ENCODE assay signal across 26 cellular contexts in genomic region chr7:107203607-107204006, GRCh38.
"Had no signal": no experiment of that assay in that cellular context is flagged by ENCODE, and none has a peak within 500 bp of the region (broad histone marks: within the 10 kb centered on the region; RNA-seq: fewer than 3 reads in every experiment).

No MANE protein-coding gene starts in this region.

- H3K27ac Mint-ChIP-seq: activated CD4-positive, alpha-beta T cell treated with anti-CD3 and anti-CD28 coated beads for 36 hours; activated CD8-positive, alpha-beta T cell treated with anti-CD3 and anti-CD28 coated beads, Interleukin-2, amount 10 ng/mL, durations not matched to agents 7 days and 5 days; activated naive CD4-positive, alpha-beta T cell treated with anti-CD3 and anti-CD28 coated beads, Interleukin-2, amount 50 U/mL, for 24 hours; T-cell had no signal

- H3K27me3 Mint-ChIP-seq: activated CD4-positive, alpha-beta T cell treated with anti-CD3 and anti-CD28 coated beads for 36 hours; activated naive CD4-positive, alpha-beta T cell treated with anti-CD3 and anti-CD28 coated beads, Interleukin-2, amount 50 U/mL, for 24 hours; T-cell had no signal

- H3K4me3 Mint-ChIP-seq: activated CD4-positive, alpha-beta T cell treated with anti-CD3 and anti-CD28 coated beads for 36 hours; activated CD8-positive, alpha-beta T cell treated with anti-CD3 and anti-CD28 coated beads, Interleukin-2, amount 10 ng/mL, durations not matched to agents 7 days and 5 days; activated naive CD4-positive, alpha-beta T cell treated with anti-CD3 and anti-CD28 coated beads, Interleukin-2, amount 50 U/mL, for 24 hours; activated T-cell treated with anti-CD3 and anti-CD28 coated beads, Interleukin-2, amount 50 U/mL, for 4 hours; T-cell had no signal

- H3K27ac ChIP-seq: SK-N-MC, VCaP had no signal

- DNase-seq: activated CD4-positive, alpha-beta T cell treated with anti-CD3 and anti-CD28 coated beads for 36 hours; activated CD4-positive, alpha-beta T cell treated with anti-CD3 and anti-CD28 coated beads, Interleukin-2, amount 50 U/mL, for 1 hour; activated CD8-positive, alpha-beta memory T cell treated with anti-CD3 and anti-CD28 coated beads, Interleukin-2, amount 50 U/mL, for 48 hours; activated CD8-positive, alpha-beta T cell treated with anti-CD3 and anti-CD28 coated beads, Interleukin-2, amount 10 ng/mL, durations not matched to agents 7 days and 5 days; activated T-cell treated with anti-CD3 and anti-CD28 coated beads, Interleukin-2, amount 50 U/mL, for 4 hours; anterior cingulate cortex; caudate nucleus; IMR-90; KG1; NCI-H1092; NCI-H1417; NCI-H1694; NCI-H2029; NCI-H2107; NCI-H2171 treated with DMSO at 0.1 percent for 48 hours; NCI-H226; NCI-H526 treated with DMSO at 0.1 percent for 48 hours; NCI-H82; RPMI8226; T-cell had no signal

- H3K9me3 ChIP-seq: breast epithelium had no signal

- ATAC-seq: activated CD4-positive, alpha-beta T cell treated with anti-CD3 and anti-CD28 coated beads for 36 hours; activated CD8-positive, alpha-beta T cell treated with anti-CD3 and anti-CD28 coated beads, Interleukin-2, amount 10 ng/mL, durations not matched to agents 7 days and 5 days; activated T-cell treated with anti-CD3 and anti-CD28 coated beads, Interleukin-2, amount 50 U/mL, for 4 hours; Panc1; Right ventricle myocardium inferior; T-cell had no signal

- H3K4me3 ChIP-seq: breast epithelium, SK-N-MC had no signal

- H3K27me3 ChIP-seq: breast epithelium had no signal

- H3K4me1 Mint-ChIP-seq: activated CD4-positive, alpha-beta T cell treated with anti-CD3 and anti-CD28 coated beads for 36 hours; activated naive CD4-positive, alpha-beta T cell treated with anti-CD3 and anti-CD28 coated beads, Interleukin-2, amount 50 U/mL, for 24 hours; T-cell had no signal

- H3K9me3 Mint-ChIP-seq: activated naive CD4-positive, alpha-beta T cell treated with anti-CD3 and anti-CD28 coated beads, Interleukin-2, amount 50 U/mL, for 24 hours; activated T-cell treated with anti-CD3 and anti-CD28 coated beads, Interleukin-2, amount 50 U/mL, for 4 hours; T-cell had no signal
